In genomic region chr5:175216991-175217390, GRCh38 we compare ENCODE assay signal across 25 cellular contexts.
A peak's percentile ranks its signal among the peaks of the same experiment; 100 is the strongest.
DNase-seq lines count a peak whose midpoint lies in the region; ATAC-seq and TF ChIP-seq lines count a peak whose summit lies in the region.
"Had no signal": no experiment of that assay in that cellular context is flagged by ENCODE, and none has a peak within 500 bp of the region (broad histone marks: within the 10 kb centered on the region; RNA-seq: fewer than 3 reads in every experiment).

No MANE protein-coding gene starts in this region.

- peak; percentile 41 for ATAC-seq in SK-N-SH treated with all-trans-retinoic acid at 6 μM for 48 hours
- ATAC-seq in GM21381 (IDR thresholded peaks at IDR 0.05; ENCODE audit: unreplicated experiment), result no peak
- ATAC-seq: activated CD4-positive, CD25-positive, alpha-beta regulatory T cell treated with anti-CD3 and anti-CD28 coated beads, Interleukin-2, amount 50 U/mL, for 24 hours; activated T-helper 17 cell treated with anti-CD3 and anti-CD28 coated beads, Interleukin-2, amount 50 U/mL, for 72 hours; stimulated activated naive CD8-positive, alpha-beta T cell treated with anti-CD3 and anti-CD28 coated beads, Interleukin-15, amount 100 ng/mL, for 72 hours had no signal

- no peak for TF ChIP-seq EP300 in SK-N-SH (IDR thresholded peaks at IDR 0.05; ENCODE audit: borderline replicate concordance in 1 of 2, low read depth in 1 of 2, low read length in 1 of 2)

- H3K27me3 ChIP-seq in SK-N-SH (ENCODE audit: insufficient read depth) (no peaks in the 10 kb centered on the region), adipocyte (replicated peaks; ENCODE audit: control insufficient read depth, insufficient read depth, low read length) (peaks cover 5% of the 10 kb centered on the region), subcutaneous abdominal adipose tissue (ENCODE audit: control insufficient read depth in 5 of 5, insufficient read depth in 4 of 5, low read length in 5 of 5) (no peaks in the 10 kb centered on the region)
- H3K27me3 ChIP-seq: cardiac muscle cell, ovary had no signal

- H3K4me2 ChIP-seq in SK-N-SH, result no peak overlapping the region
- H3K4me2 ChIP-seq: PC-9 had no signal

- POLR2A ChIA-PET in SK-N-SH (lab: Yijun Ruan, JAX), result no interaction called here
- POLR2A ChIA-PET in HEK293T (lab: Yijun Ruan, JAX), result no interaction called here

- TF ChIP-seq RAD21 in SK-N-SH (IDR thresholded peaks at IDR 0.05; ENCODE audit: low read length), result no peak

- H4K20me1 ChIP-seq in SK-N-SH (ENCODE audit: insufficient read depth), result no peaks in the 10 kb centered on the region

- H3K9ac ChIP-seq in SK-N-SH (no peak overlapping the region), adipocyte (ENCODE audit: low read length) (peak overlapping the region; percentile 67), subcutaneous abdominal adipose tissue (ENCODE audit: low read length in 5 of 5) (peak overlapping the region in 4 of 5 donors; percentile 34 to 85 (median 63))

- H3K27ac ChIP-seq in SK-N-SH (ENCODE audit: low read depth in 2 of 2, low read length in 1 of 2), result no peak overlapping the region
- H3K27ac ChIP-seq in subcutaneous abdominal adipose tissue (ENCODE audit: low read depth, low read length), result peak overlapping the region; percentile 98
- H3K27ac ChIP-seq: 22Rv1, cardiac muscle cell, ovary, PC-9, SK-N-MC had no signal

- DNase-seq in SK-N-SH, result no peak
- peak; percentile 3 for DNase-seq in adipocyte (ENCODE audit: low read depth)
- peak; percentile 80 for DNase-seq in fibroblast of the aortic adventitia (ENCODE audit: low read depth)
- DNase-seq in HEK293T (ENCODE audit: extremely low spot score), result no peak
- no peak for DNase-seq in SW480 (ENCODE audit: low spot score)
- DNase-seq: activated naive CD8-positive, alpha-beta T cell treated with anti-CD3 and anti-CD28 coated beads, Interleukin-2, amount 10 ng/mL, durations not matched to agents 7 days and 5 days; effector CD4-positive, alpha-beta T cell; HCEC 1CT; MV-4-11; naive B cell; NCI-H1694 treated with DMSO at 0.1 percent for 48 hours; NCI-H774; ovary; stimulated activated CD4-positive, alpha-beta T cell treated with anti-CD3 and anti-CD28 coated beads, Interleukin-2, amount 100 ng/mL, for 48 hours; stimulated activated naive CD8-positive, alpha-beta T cell treated with anti-CD3 and anti-CD28 coated beads, Interleukin-15, amount 100 ng/mL, for 72 hours; T1000 had no signal

- H3K9me2 ChIP-seq in SK-N-SH, result no peaks in the 10 kb centered on the region

- H3K4me3 ChIP-seq in SK-N-SH (ENCODE audit: low read depth in 2 of 2, low read length in 1 of 2), result no peak overlapping the region
- peak overlapping the region; percentile 55 for H3K4me3 ChIP-seq in adipocyte (ENCODE audit: low read length)
- no peak overlapping the region for H3K4me3 ChIP-seq in fibroblast of the aortic adventitia (ENCODE audit: low read depth, low read length)
- peak overlapping the region in 2 of 5 donors; percentile 6 to 48 for H3K4me3 ChIP-seq in subcutaneous abdominal adipose tissue (ENCODE audit: low read depth in 1 of 5, low read length in 5 of 5)
- H3K4me3 ChIP-seq: cardiac muscle cell, ovary, PC-9, SK-N-MC had no signal

- H3K4me1 ChIP-seq in SK-N-SH (ENCODE audit: control insufficient read depth in 1 of 2, insufficient read depth in 2 of 2, low read depth in 1 of 2, low read length in 1 of 2), result no peaks in the 10 kb centered on the region; a peak in 1 of 4 replicates
- peaks cover 61% of the 10 kb centered on the region for H3K4me1 ChIP-seq in adipocyte (ENCODE audit: control insufficient read depth, insufficient read depth, low read length)
- H3K4me1 ChIP-seq in subcutaneous abdominal adipose tissue (ENCODE audit: control insufficient read depth in 5 of 5, insufficient read depth in 5 of 5, low read length in 5 of 5), result peaks cover 7 to 42% (median 37%) of the 10 kb centered on the region in 5 donors

- H2AFZ ChIP-seq in SK-N-SH (ENCODE audit: low read depth), result no peak overlapping the region
- H2AFZ ChIP-seq: PC-9 had no signal

- no peaks in the 10 kb centered on the region for H3F3A ChIP-seq in SK-N-SH (replicated peaks; ENCODE audit: insufficient read depth)

- H3K36me3 ChIP-seq in SK-N-SH (replicated peaks in 1 of 2; ENCODE audit: control insufficient read depth in 1 of 2, insufficient read depth in 2 of 2, low read length in 1 of 2) (no peaks in the 10 kb centered on the region), adipocyte (ENCODE audit: control insufficient read depth, insufficient read depth, low read length, severe bottlenecking) (no peaks in the 10 kb centered on the region), subcutaneous abdominal adipose tissue (ENCODE audit: control insufficient read depth in 5 of 5, insufficient read depth in 5 of 5, low read length in 5 of 5) (no peaks in the 10 kb centered on the region)
- H3K36me3 ChIP-seq: cardiac muscle cell, ovary had no signal

- 61% methylated on average over 6 of the region's 6 CpGs for WGBS in SK-N-SH (ENCODE audit: low lambda C conversion rate)

- no peaks in the 10 kb centered on the region for H3K79me2 ChIP-seq in SK-N-SH (ENCODE audit: insufficient read depth)

- H3K9me3 ChIP-seq in SK-N-SH, result no peaks in the 10 kb centered on the region
- H3K9me3 ChIP-seq in adipocyte (ENCODE audit: control insufficient read depth, low read length), result no peaks in the 10 kb centered on the region
- H3K9me3 ChIP-seq in subcutaneous abdominal adipose tissue (ENCODE audit: control insufficient read depth in 5 of 5, low read length in 5 of 5), result no peaks in the 10 kb centered on the region
- H3K9me3 ChIP-seq: ovary had no signal

- no peak for TF ChIP-seq CTCF in SK-N-SH (IDR thresholded peaks at IDR 0.05)
- no peak for TF ChIP-seq CTCF in fibroblast of the aortic adventitia (IDR thresholded peaks at IDR 0.05; ENCODE audit: insufficient read depth, low read length)

- CTCF ChIA-PET in SK-N-SH (lab: Yijun Ruan, JAX), result no interaction called here
- CTCF ChIA-PET in HEK293T (lab: Yijun Ruan, JAX), result no interaction called here

TF ChIP-seq in SK-N-SH treated with all-trans-retinoic acid at 6 μM for 48 hours, 23 proteins besides CTCF, POLR2A, EP300 and RAD21 (continues in another document):
- TF ChIP-seq ZFP30 (CRISPR knock-in tag; IDR thresholded peaks at IDR 0.05), result no peak
- TF ChIP-seq ZNF70 (CRISPR knock-in tag; IDR thresholded peaks at IDR 0.05), result no peak
- no peak for TF ChIP-seq GLIS3 (CRISPR knock-in tag; IDR thresholded peaks at IDR 0.05)
- no peak for TF ChIP-seq CSRNP3 (CRISPR knock-in tag; IDR thresholded peaks at IDR 0.05)

TF ChIP-seq in SK-N-SH, 30 proteins besides CTCF, POLR2A, EP300 and RAD21 (continues in another document):
- TF ChIP-seq CHD2 (IDR thresholded peaks at IDR 0.05; ENCODE audit: low read length, partially characterized antibody) (no peak), ZBTB33 (IDR thresholded peaks at IDR 0.05; ENCODE audit: borderline replicate concordance, low read depth) (no peak), GATA2 (CRISPR knock-in tag; IDR thresholded peaks at IDR 0.05) (no peak)

TF ChIP-seq in HEK293T, 16 proteins besides CTCF, POLR2A, EP300 and RAD21:
- TF ChIP-seq FOXA1 (IDR thresholded peaks at IDR 0.05) (no peak), HDGF (IDR thresholded peaks at IDR 0.05; ENCODE audit: borderline replicate concordance) (no peak), SUZ12 (IDR thresholded peaks at IDR 0.05) (no peak), NFRKB (IDR thresholded peaks at IDR 0.05) (no peak), ZNF384 (IDR thresholded peaks at IDR 0.05) (no peak), BHLHE40 (IDR thresholded peaks at IDR 0.05; ENCODE audit: borderline replicate concordance) (no peak), TARDBP (IDR thresholded peaks at IDR 0.05) (no peak), SP1 (IDR thresholded peaks at IDR 0.05) (no peak), FOXK2 (IDR thresholded peaks at IDR 0.05) (no peak), CTBP1 (IDR thresholded peaks at IDR 0.05; ENCODE audit: borderline replicate concordance) (no peak), ELF4 (IDR thresholded peaks at IDR 0.05) (no peak), LEF1 (IDR thresholded peaks at IDR 0.05; ENCODE audit: borderline replicate concordance) (no peak)

Comparison
In these comparisons a context has a peak if more than half of its experiments do, and no peak if none do; other contexts are left out.
1. DNase-seq: peak in adipocyte (single experiment) and fibroblast of the aortic adventitia (single experiment); none in SK-N-SH (single experiment), HEK293T (single experiment) and SW480 (single experiment).